In the genomic region with DNA sequence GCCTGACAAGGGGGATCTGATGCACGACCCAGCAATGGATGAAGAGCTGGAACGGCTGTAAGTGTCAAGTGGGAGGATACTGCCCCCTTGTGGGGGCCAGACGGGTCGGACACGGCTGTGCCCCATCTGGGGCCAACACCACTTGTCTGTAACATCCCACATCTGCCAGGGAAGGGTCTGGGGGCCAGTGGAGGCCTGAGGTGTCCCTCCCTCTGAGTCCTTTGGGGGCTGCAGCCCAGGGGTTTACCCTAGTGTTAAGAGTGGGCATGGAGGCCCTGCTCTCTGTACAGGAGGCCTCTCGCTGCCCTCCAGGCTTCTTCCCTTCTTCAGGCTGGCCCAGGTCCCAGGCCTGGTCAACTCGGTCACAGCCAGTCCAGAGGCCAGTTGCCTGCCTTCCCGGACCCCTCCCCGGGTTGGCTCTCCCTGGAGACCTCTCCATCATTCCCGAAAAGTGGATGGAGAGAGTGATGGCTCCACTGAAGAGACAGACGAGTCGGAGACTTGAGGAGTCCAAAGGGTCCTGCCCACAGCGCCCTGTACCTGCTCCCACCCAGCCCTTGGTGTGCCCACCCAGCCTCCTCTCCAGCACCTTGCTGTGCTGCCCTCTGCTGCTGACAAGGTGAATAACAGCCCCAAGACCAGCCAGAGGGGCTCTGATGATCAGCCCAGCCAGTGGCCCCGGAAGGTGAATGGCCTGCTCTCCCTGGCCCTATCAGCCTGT, we compare ENCODE assay signal across 1 cellular context.
A peak's percentile ranks its signal among the peaks of the same experiment; 100 is the strongest.
TF ChIP-seq lines count a peak whose summit lies in the region.

No MANE protein-coding gene starts in this region.

TF ChIP-seq in HepG2, 621 proteins besides CTCF, POLR2A, EP300 and RAD21 (continued from another document and continues in another):
- TF ChIP-seq ETV5 (CRISPR knock-in tag; IDR thresholded peaks at IDR 0.05; ENCODE audit: borderline replicate concordance) = 0 out of 2 replicates have a peak, but pooled peaks have one; percentile 12
- no peak for TF ChIP-seq MXI1 (IDR thresholded peaks at IDR 0.05; ENCODE audit: borderline replicate concordance, low read depth, low read length)
- TF ChIP-seq MZF1 (CRISPR knock-in tag; IDR thresholded peaks at IDR 0.05; ENCODE audit: borderline replicate concordance) = no peak
- TF ChIP-seq, protein P1, sequence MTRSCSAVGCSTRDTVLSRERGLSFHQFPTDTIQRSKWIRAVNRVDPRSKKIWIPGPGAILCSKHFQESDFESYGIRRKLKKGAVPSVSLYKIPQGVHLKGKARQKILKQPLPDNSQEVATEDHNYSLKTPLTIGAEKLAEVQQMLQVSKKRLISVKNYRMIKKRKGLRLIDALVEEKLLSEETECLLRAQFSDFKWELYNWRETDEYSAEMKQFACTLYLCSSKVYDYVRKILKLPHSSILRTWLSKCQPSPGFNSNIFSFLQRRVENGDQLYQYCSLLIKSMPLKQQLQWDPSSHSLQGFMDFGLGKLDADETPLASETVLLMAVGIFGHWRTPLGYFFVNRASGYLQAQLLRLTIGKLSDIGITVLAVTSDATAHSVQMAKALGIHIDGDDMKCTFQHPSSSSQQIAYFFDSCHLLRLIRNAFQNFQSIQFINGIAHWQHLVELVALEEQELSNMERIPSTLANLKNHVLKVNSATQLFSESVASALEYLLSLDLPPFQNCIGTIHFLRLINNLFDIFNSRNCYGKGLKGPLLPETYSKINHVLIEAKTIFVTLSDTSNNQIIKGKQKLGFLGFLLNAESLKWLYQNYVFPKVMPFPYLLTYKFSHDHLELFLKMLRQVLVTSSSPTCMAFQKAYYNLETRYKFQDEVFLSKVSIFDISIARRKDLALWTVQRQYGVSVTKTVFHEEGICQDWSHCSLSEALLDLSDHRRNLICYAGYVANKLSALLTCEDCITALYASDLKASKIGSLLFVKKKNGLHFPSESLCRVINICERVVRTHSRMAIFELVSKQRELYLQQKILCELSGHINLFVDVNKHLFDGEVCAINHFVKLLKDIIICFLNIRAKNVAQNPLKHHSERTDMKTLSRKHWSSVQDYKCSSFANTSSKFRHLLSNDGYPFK (CRISPR knock-in tag; IDR thresholded peaks at IDR 0.05; ENCODE audit: borderline replicate concordance) = no peak
- no peak for TF ChIP-seq NFRKB (IDR thresholded peaks at IDR 0.05)
- no peak for TF ChIP-seq ZNF569 (CRISPR knock-in tag; IDR thresholded peaks at IDR 0.05; ENCODE audit: borderline replicate concordance)
- no peak for TF ChIP-seq MBD4 (IDR thresholded peaks at IDR 0.05; ENCODE audit: borderline replicate concordance, low read length)
- TF ChIP-seq, protein P2, sequence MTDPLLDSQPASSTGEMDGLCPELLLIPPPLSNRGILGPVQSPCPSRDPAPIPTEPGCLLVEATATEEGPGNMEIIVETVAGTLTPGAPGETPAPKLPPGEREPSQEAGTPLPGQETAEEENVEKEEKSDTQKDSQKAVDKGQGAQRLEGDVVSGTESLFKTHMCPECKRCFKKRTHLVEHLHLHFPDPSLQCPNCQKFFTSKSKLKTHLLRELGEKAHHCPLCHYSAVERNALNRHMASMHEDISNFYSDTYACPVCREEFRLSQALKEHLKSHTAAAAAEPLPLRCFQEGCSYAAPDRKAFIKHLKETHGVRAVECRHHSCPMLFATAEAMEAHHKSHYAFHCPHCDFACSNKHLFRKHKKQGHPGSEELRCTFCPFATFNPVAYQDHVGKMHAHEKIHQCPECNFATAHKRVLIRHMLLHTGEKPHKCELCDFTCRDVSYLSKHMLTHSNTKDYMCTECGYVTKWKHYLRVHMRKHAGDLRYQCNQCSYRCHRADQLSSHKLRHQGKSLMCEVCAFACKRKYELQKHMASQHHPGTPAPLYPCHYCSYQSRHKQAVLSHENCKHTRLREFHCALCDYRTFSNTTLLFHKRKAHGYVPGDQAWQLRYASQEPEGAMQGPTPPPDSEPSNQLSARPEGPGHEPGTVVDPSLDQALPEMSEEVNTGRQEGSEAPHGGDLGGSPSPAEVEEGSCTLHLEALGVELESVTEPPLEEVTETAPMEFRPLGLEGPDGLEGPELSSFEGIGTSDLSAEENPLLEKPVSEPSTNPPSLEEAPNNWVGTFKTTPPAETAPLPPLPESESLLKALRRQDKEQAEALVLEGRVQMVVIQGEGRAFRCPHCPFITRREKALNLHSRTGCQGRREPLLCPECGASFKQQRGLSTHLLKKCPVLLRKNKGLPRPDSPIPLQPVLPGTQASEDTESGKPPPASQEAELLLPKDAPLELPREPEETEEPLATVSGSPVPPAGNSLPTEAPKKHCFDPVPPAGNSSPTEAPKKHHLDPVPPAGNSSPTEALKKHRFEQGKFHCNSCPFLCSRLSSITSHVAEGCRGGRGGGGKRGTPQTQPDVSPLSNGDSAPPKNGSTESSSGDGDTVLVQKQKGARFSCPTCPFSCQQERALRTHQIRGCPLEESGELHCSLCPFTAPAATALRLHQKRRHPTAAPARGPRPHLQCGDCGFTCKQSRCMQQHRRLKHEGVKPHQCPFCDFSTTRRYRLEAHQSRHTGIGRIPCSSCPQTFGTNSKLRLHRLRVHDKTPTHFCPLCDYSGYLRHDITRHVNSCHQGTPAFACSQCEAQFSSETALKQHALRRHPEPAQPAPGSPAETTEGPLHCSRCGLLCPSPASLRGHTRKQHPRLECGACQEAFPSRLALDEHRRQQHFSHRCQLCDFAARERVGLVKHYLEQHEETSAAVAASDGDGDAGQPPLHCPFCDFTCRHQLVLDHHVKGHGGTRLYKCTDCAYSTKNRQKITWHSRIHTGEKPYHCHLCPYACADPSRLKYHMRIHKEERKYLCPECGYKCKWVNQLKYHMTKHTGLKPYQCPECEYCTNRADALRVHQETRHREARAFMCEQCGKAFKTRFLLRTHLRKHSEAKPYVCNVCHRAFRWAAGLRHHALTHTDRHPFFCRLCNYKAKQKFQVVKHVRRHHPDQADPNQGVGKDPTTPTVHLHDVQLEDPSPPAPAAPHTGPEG (CRISPR knock-in tag; IDR thresholded peaks at IDR 0.05) = no peak
- peak; percentile 52 for TF ChIP-seq U2AF1 (optimal IDR thresholded peaks at IDR 0.05; ENCODE audit: low read depth, low read length)
- TF ChIP-seq NFE2L2 (IDR thresholded peaks at IDR 0.05; ENCODE audit: low read length) = no peak
- TF ChIP-seq RCOR2 (CRISPR knock-in tag; IDR thresholded peaks at IDR 0.05) = no peak
- 0 out of 2 replicates have a peak, but pooled peaks have one; percentile 25 for TF ChIP-seq NRL (CRISPR knock-in tag; IDR thresholded peaks at IDR 0.05; ENCODE audit: borderline replicate concordance)
- no peak for TF ChIP-seq ZKSCAN8 (CRISPR knock-in tag; IDR thresholded peaks at IDR 0.05; ENCODE audit: borderline replicate concordance)
- no peak for TF ChIP-seq TGIF2 (CRISPR knock-in tag; IDR thresholded peaks at IDR 0.05)
- no peak for TF ChIP-seq ZNF501 (CRISPR knock-in tag; IDR thresholded peaks at IDR 0.05)
- TF ChIP-seq PHF21A (CRISPR knock-in tag; IDR thresholded peaks at IDR 0.05) = no peak
- TF ChIP-seq HOXA5 (CRISPR knock-in tag; IDR thresholded peaks at IDR 0.05) = 0 out of 2 replicates have a peak, but pooled peaks have one; percentile 19
- TF ChIP-seq ZNF20 (CRISPR knock-in tag; IDR thresholded peaks at IDR 0.05) = no peak
- TF ChIP-seq ZNF547 (CRISPR knock-in tag; IDR thresholded peaks at IDR 0.05) = peak; percentile 42; the same call in 1 of the 2 replicates
- TF ChIP-seq, protein P3, sequence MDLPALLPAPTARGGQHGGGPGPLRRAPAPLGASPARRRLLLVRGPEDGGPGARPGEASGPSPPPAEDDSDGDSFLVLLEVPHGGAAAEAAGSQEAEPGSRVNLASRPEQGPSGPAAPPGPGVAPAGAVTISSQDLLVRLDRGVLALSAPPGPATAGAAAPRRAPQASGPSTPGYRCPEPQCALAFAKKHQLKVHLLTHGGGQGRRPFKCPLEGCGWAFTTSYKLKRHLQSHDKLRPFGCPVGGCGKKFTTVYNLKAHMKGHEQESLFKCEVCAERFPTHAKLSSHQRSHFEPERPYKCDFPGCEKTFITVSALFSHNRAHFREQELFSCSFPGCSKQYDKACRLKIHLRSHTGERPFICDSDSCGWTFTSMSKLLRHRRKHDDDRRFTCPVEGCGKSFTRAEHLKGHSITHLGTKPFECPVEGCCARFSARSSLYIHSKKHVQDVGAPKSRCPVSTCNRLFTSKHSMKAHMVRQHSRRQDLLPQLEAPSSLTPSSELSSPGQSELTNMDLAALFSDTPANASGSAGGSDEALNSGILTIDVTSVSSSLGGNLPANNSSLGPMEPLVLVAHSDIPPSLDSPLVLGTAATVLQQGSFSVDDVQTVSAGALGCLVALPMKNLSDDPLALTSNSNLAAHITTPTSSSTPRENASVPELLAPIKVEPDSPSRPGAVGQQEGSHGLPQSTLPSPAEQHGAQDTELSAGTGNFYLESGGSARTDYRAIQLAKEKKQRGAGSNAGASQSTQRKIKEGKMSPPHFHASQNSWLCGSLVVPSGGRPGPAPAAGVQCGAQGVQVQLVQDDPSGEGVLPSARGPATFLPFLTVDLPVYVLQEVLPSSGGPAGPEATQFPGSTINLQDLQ (CRISPR knock-in tag; IDR thresholded peaks at IDR 0.05) = 0 out of 2 replicates have a peak, but pooled peaks have one; percentile 13
- no peak for TF ChIP-seq ZBTB3 (CRISPR knock-in tag; IDR thresholded peaks at IDR 0.05; ENCODE audit: borderline replicate concordance, low read depth)
- TF ChIP-seq GATAD1 (CRISPR knock-in tag; IDR thresholded peaks at IDR 0.05) = 0 out of 2 replicates have a peak, but pooled peaks have one; percentile 28
- TF ChIP-seq, protein P4, sequence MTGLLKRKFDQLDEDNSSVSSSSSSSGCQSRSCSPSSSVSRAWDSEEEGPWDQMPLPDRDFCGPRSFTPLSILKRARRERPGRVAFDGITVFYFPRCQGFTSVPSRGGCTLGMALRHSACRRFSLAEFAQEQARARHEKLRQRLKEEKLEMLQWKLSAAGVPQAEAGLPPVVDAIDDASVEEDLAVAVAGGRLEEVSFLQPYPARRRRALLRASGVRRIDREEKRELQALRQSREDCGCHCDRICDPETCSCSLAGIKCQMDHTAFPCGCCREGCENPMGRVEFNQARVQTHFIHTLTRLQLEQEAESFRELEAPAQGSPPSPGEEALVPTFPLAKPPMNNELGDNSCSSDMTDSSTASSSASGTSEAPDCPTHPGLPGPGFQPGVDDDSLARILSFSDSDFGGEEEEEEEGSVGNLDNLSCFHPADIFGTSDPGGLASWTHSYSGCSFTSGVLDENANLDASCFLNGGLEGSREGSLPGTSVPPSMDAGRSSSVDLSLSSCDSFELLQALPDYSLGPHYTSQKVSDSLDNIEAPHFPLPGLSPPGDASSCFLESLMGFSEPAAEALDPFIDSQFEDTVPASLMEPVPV (CRISPR knock-in tag; IDR thresholded peaks at IDR 0.05) = no peak
- no peak for TF ChIP-seq MEIS1 (CRISPR knock-in tag; IDR thresholded peaks at IDR 0.05; ENCODE audit: borderline replicate concordance)
- no peak for TF ChIP-seq BHLHE40 (IDR thresholded peaks at IDR 0.05; ENCODE audit: low read length)
- no peak for TF ChIP-seq ZNF841 (CRISPR knock-in tag; IDR thresholded peaks at IDR 0.05; ENCODE audit: borderline replicate concordance)
- TF ChIP-seq FIP1L1 (IDR thresholded peaks at IDR 0.05; ENCODE audit: borderline replicate concordance, insufficient read depth, low read depth, low read length) = 0 out of 2 replicates have a peak, but pooled peaks have one; percentile 27
- no peak for TF ChIP-seq ARID2 (CRISPR knock-in tag; IDR thresholded peaks at IDR 0.05; ENCODE audit: borderline replicate concordance)
- no peak for TF ChIP-seq ZFP36L2 (CRISPR knock-in tag; IDR thresholded peaks at IDR 0.05)
- no peak for TF ChIP-seq ZNF878 (CRISPR knock-in tag; IDR thresholded peaks at IDR 0.05)
- TF ChIP-seq ZNF883 (CRISPR knock-in tag; IDR thresholded peaks at IDR 0.05; ENCODE audit: not compliant biosample characterization) = no peak
- TF ChIP-seq, protein P5, sequence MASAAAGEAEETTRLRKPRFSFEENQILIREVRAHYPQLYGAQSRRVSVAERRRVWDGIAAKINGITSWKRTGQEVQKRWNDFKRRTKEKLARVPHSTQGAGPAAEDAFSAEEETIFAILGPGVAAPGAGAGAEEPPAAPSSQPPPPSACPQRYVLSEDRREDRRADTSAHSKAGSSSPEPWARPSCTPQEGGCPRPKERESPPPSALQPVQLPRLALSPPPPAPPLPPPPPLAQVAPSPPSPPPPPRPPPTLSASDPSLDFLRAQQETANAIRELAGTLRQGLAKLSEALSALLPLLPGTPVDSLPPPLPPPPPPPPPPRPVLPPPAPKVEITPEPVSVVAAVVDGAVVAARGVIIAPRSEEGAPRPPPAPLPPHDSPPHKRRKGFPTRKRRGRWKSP (CRISPR knock-in tag; IDR thresholded peaks at IDR 0.05) = no peak
- no peak for TF ChIP-seq ZC3H13 (CRISPR knock-in tag; IDR thresholded peaks at IDR 0.05)
- TF ChIP-seq, protein P6, sequence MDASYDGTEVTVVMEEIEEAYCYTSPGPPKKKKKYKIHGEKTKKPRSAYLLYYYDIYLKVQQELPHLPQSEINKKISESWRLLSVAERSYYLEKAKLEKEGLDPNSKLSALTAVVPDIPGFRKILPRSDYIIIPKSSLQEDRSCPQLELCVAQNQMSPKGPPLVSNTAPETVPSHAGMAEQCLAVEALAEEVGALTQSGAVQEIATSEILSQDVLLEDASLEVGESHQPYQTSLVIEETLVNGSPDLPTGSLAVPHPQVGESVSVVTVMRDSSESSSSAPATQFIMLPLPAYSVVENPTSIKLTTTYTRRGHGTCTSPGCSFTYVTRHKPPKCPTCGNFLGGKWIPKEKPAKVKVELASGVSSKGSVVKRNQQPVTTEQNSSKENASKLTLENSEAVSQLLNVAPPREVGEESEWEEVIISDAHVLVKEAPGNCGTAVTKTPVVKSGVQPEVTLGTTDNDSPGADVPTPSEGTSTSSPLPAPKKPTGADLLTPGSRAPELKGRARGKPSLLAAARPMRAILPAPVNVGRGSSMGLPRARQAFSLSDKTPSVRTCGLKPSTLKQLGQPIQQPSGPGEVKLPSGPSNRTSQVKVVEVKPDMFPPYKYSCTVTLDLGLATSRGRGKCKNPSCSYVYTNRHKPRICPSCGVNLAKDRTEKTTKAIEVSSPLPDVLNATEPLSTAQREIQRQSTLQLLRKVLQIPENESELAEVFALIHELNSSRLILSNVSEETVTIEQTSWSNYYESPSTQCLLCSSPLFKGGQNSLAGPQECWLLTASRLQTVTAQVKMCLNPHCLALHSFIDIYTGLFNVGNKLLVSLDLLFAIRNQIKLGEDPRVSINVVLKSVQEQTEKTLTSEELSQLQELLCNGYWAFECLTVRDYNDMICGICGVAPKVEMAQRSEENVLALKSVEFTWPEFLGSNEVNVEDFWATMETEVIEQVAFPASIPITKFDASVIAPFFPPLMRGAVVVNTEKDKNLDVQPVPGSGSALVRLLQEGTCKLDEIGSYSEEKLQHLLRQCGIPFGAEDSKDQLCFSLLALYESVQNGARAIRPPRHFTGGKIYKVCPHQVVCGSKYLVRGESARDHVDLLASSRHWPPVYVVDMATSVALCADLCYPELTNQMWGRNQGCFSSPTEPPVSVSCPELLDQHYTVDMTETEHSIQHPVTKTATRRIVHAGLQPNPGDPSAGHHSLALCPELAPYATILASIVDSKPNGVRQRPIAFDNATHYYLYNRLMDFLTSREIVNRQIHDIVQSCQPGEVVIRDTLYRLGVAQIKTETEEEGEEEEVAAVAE (CRISPR knock-in tag; IDR thresholded peaks at IDR 0.05; ENCODE audit: borderline replicate concordance) = no peak
- no peak for TF ChIP-seq ADNP (CRISPR knock-in tag; IDR thresholded peaks at IDR 0.05)
